In the genomic region with DNA sequence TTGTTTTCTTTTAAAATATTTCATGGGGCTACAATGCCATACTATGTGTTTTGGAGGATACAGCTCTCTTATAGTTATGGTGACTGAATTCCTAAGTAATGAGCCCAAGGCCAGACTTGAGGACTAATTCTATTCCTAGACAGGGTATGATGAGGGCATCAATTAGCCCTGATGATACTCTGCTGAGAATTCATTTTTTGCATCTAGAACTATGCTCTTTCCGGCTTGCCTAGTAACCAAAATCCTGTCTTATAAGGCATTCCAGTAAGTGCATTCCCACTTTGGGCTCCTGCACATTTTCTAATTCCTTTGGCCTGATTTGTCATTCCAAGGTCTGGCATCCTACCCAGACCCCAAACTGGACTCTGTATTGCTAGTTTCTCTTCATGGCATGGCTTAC, we compare ENCODE assay signal across 18 cellular contexts.
DNase-seq lines count a peak whose midpoint lies in the region; ATAC-seq, FAIRE-seq and TF ChIP-seq lines count a peak whose summit lies in the region.
"Had no signal": no experiment of that assay in that cellular context is flagged by ENCODE, and none has a peak within 500 bp of the region (broad histone marks: within the 10 kb centered on the region; RNA-seq: fewer than 3 reads in every experiment).

No MANE protein-coding gene starts in this region.

- H4K20me1 ChIP-seq in GM23248 (ENCODE audit: insufficient read depth) (no peaks in the 10 kb centered on the region), astrocyte (ENCODE audit: insufficient read depth, low read length) (no peaks in the 10 kb centered on the region)

- H3K27me3 Mint-ChIP-seq in MCF 10A (ENCODE audit: insufficient read depth, unreplicated experiment) = no peaks in the 10 kb centered on the region
- peaks cover 40% of the 10 kb centered on the region for H3K27me3 Mint-ChIP-seq in astrocyte (ENCODE audit: low read depth, unreplicated experiment)
- peaks cover 61% of the 10 kb centered on the region for H3K27me3 Mint-ChIP-seq in neural crest cell (ENCODE audit: low read depth)
- peaks cover 57% of the 10 kb centered on the region for H3K27me3 Mint-ChIP-seq in osteocyte (ENCODE audit: unreplicated experiment)
- H3K27me3 Mint-ChIP-seq in effector memory CD8-positive, alpha-beta T cell = peaks cover 69 to 71% of the 10 kb centered on the region in 2 donors

- H3K4me3 Mint-ChIP-seq in MCF 10A (ENCODE audit: unreplicated experiment) (no peak overlapping the region), astrocyte (ENCODE audit: unreplicated experiment) (no peak overlapping the region), neural crest cell (peak overlapping the region; percentile 21), osteocyte (ENCODE audit: unreplicated experiment) (no peak overlapping the region)
- no peak overlapping the region for H3K4me3 Mint-ChIP-seq in effector memory CD8-positive, alpha-beta T cell
- H3K4me3 Mint-ChIP-seq: CD4-positive, alpha-beta T cell had no signal

- no peaks in the 10 kb centered on the region for H3K36me3 Mint-ChIP-seq in MCF 10A (ENCODE audit: insufficient read depth, unreplicated experiment)
- no peaks in the 10 kb centered on the region for H3K36me3 Mint-ChIP-seq in astrocyte (ENCODE audit: low read depth, unreplicated experiment)
- H3K36me3 Mint-ChIP-seq in neural crest cell (ENCODE audit: low read depth) = no peaks in the 10 kb centered on the region
- H3K36me3 Mint-ChIP-seq in osteocyte (ENCODE audit: unreplicated experiment) = no peaks in the 10 kb centered on the region
- peaks cover 3% of the 10 kb centered on the region for H3K36me3 Mint-ChIP-seq in effector memory CD8-positive, alpha-beta T cell (ENCODE audit: insufficient read depth)

- H3K4me1 ChIP-seq in breast epithelium (no peaks in the 10 kb centered on the region), GM23248 (ENCODE audit: insufficient read depth) (peaks cover 43% of the 10 kb centered on the region), astrocyte (ENCODE audit: insufficient read depth, low read length) (peaks cover 18% of the 10 kb centered on the region)

- no peak overlapping the region for H3K9ac ChIP-seq in GM23248
- no peak overlapping the region for H3K9ac ChIP-seq in astrocyte (ENCODE audit: low read length)

- no peak for TF ChIP-seq POLR2A in breast epithelium (IDR thresholded peaks at IDR 0.05)

- POLR2A ChIA-PET in MCF 10A (lab: Yijun Ruan, JAX) = interaction anchor here (0.8 to 0.9 kb wide), 2 partner anchors 13 to 552 kb away, joined by 3 read pairs; no protein-coding TSS in a partner anchor

- peak; percentile 81 for FAIRE-seq in astrocyte (lab: Jason Lieb, UNC)
- FAIRE-seq: GM19239, H54, HepG2 had no signal

- in situ Hi-C loops in GM23248 (cut with MboI) = loop anchor here (10.0 to 25.0 kb wide), 3 partner anchors 444 to 1644 kb away; no protein-coding TSS in a partner anchor

- H3K27me3 ChIP-seq in breast epithelium (no peaks in the 10 kb centered on the region), GM23248 (replicated peaks; ENCODE audit: insufficient read depth) (no peaks in the 10 kb centered on the region), astrocyte (ENCODE audit: insufficient read depth, low read length) (peaks cover 6% of the 10 kb centered on the region)

- H2AFZ ChIP-seq in GM23248 = no peak overlapping the region
- H2AFZ ChIP-seq in astrocyte (ENCODE audit: low read depth, low read length) = no peak overlapping the region

- H3K4me3 ChIP-seq in breast epithelium (no peak overlapping the region), GM23248 (no peak overlapping the region), astrocyte (ENCODE audit: insufficient read depth, low read depth, low read length) (no peak overlapping the region)

- CTCF ChIA-PET in MCF 10A (lab: Yijun Ruan, JAX) = interaction anchor here (0.6 to 6.1 kb wide), 12 partner anchors 71 to 1225 kb away, joined by 3 to 86 read pairs (median 4); no protein-coding TSS in a partner anchor

- no peak overlapping the region for H3K4me2 ChIP-seq in GM23248 (ENCODE audit: unreplicated experiment)
- peak overlapping the region; percentile 1 for H3K4me2 ChIP-seq in astrocyte (ENCODE audit: low read length)

- no peak for TF ChIP-seq CTCF in MCF 10A (IDR thresholded peaks at IDR 0.05; ENCODE audit: unreplicated experiment)
- no peak for TF ChIP-seq CTCF in breast epithelium (IDR thresholded peaks at IDR 0.05)
- TF ChIP-seq CTCF in astrocyte (IDR thresholded peaks at IDR 0.05; ENCODE audit: insufficient read depth, low read depth, low read length) = no peak
- no peak for TF ChIP-seq CTCF in neural crest cell (conservative IDR thresholded peaks at IDR 0.05)
- no peak for TF ChIP-seq CTCF in osteocyte (IDR thresholded peaks at IDR 0.05)

- H3K9me3 ChIP-seq in breast epithelium = no peaks in the 10 kb centered on the region
- H3K9me3 ChIP-seq in GM23248 (ENCODE audit: low read depth) = no peaks in the 10 kb centered on the region
- H3K9me3 ChIP-seq in astrocyte (ENCODE audit: insufficient read depth, low read depth, low read length) = no peaks in the 10 kb centered on the region

- intact Hi-C loops in MCF 10A (cut with micrococcal nuclease) = no loop called here
- intact Hi-C loops in breast epithelium (cut with DNase I; ENCODE audit: low total_unique reads) = no loop called here

- H3K36me3 ChIP-seq in breast epithelium (no peaks in the 10 kb centered on the region), GM23248 (ENCODE audit: low read depth) (no peaks in the 10 kb centered on the region), astrocyte (ENCODE audit: insufficient read depth, low read length) (no peaks in the 10 kb centered on the region)

- no peaks in the 10 kb centered on the region for H3K9me2 ChIP-seq in GM23248 (ENCODE audit: insufficient read depth)

- peaks cover 68% of the 10 kb centered on the region for H3K4me1 Mint-ChIP-seq in MCF 10A (ENCODE audit: insufficient read depth, unreplicated experiment)
- peaks cover 14% of the 10 kb centered on the region for H3K4me1 Mint-ChIP-seq in astrocyte (ENCODE audit: low read depth, unreplicated experiment)
- H3K4me1 Mint-ChIP-seq in neural crest cell = peaks cover 38% of the 10 kb centered on the region
- peaks cover 12% of the 10 kb centered on the region for H3K4me1 Mint-ChIP-seq in osteocyte (ENCODE audit: unreplicated experiment)
- peaks cover 15 to 20% of the 10 kb centered on the region in 2 donors for H3K4me1 Mint-ChIP-seq in effector memory CD8-positive, alpha-beta T cell (ENCODE audit: low read depth in 2 of 2)

- ATAC-seq in GM19328 (IDR thresholded peaks at IDR 0.05; ENCODE audit: unreplicated experiment) = no peak
- ATAC-seq in effector memory CD8-positive, alpha-beta T cell (replicated peaks) = no peak
- ATAC-seq: HCT116, HepG2 had no signal

- H3K27ac ChIP-seq in breast epithelium (no peak overlapping the region), GM23248 (no peak overlapping the region), astrocyte (ENCODE audit: low read depth, low read length) (no peak overlapping the region)

- H3K9me3 Mint-ChIP-seq in MCF 10A (ENCODE audit: unreplicated experiment) (no peaks in the 10 kb centered on the region), astrocyte (ENCODE audit: unreplicated experiment) (no peaks in the 10 kb centered on the region), neural crest cell (no peaks in the 10 kb centered on the region), osteocyte (ENCODE audit: unreplicated experiment) (no peaks in the 10 kb centered on the region)
- H3K9me3 Mint-ChIP-seq in effector memory CD8-positive, alpha-beta T cell = no peaks in the 10 kb centered on the region
- H3K9me3 Mint-ChIP-seq: CD4-positive, alpha-beta T cell had no signal

- DNase-seq in MCF 10A (ENCODE audit: unreplicated experiment) = no peak
- no peak for DNase-seq in breast epithelium (ENCODE audit: low spot score in 2 of 2)
- DNase-seq in GM23248 = peak; percentile 48
- DNase-seq in astrocyte (ENCODE audit: low read depth) = peak; percentile 41
- no peak for DNase-seq in neural crest cell (ENCODE audit: low read depth, low spot score)
- DNase-seq in osteocyte (ENCODE audit: extremely low spot score, unreplicated experiment) = no peak
- DNase-seq in effector memory CD8-positive, alpha-beta T cell = no peak
- DNase-seq: 8988T; C1 segment of cervical spinal cord; CD4-positive, alpha-beta T cell; DMS79; GDM1 had no signal

- no TSS peak for BruUV-seq in MCF 10A (replicated peaks; lab: Mats Ljungman, UMichigan)

- H3K27ac Mint-ChIP-seq in MCF 10A (ENCODE audit: low read depth, unreplicated experiment) (peak overlapping the region; percentile 3), astrocyte (ENCODE audit: unreplicated experiment) (no peak overlapping the region), neural crest cell (ENCODE audit: unreplicated experiment) (no peak overlapping the region), osteocyte (ENCODE audit: unreplicated experiment) (no peak overlapping the region)
- no peak overlapping the region for H3K27ac Mint-ChIP-seq in effector memory CD8-positive, alpha-beta T cell
- H3K27ac Mint-ChIP-seq: B cell; CD4-positive, alpha-beta T cell had no signal

- no peaks in the 10 kb centered on the region for H3K79me2 ChIP-seq in GM23248 (ENCODE audit: insufficient read depth)
- no peaks in the 10 kb centered on the region for H3K79me2 ChIP-seq in astrocyte (ENCODE audit: insufficient read depth, low read length)

- 6 to 7% methylated on average over 1 of the region's 1 CpG for WGBS in GM23248 (ENCODE audit: low coverage in 1 of 2, low lambda C conversion rate in 2 of 2, missing lambda C conversion rate in 2 of 2), 2 experiments

- peaks cover 14% of the 10 kb centered on the region for H3F3A ChIP-seq in GM23248 (ENCODE audit: insufficient read depth)

Comparison
In these comparisons a context has a peak if more than half of its experiments do, and no peak if none do; other contexts are left out.
1. DNase-seq: peak in GM23248 (single experiment) and astrocyte (single experiment); none in MCF 10A (single experiment), breast epithelium (0 of 2), neural crest cell (single experiment), osteocyte (single experiment) and effector memory CD8-positive, alpha-beta T cell (0 of 3).